In the genomic region with DNA sequence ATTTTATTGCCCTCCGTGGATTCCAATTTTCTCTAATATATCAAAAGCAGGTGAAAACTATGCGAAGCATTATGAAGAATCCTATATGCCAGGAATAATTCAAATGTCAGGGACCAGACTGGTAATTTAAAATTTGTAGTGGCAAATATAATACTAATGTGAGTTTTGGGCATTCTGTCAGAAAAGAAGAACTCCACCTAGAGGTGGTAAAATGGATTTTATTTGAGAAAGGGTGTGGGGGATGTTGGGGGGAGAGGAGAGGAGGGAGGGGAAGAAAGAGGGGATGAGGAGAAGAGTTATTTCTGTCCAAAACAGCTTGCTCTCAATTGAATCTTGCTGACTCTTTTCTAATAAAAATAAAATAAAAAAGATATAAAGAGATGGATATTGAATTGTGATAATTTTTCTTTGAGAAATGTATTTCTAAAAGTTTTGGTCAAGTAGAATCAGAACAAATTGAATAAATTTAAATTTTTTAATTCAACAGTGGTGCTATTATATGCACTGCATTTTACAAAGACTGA, we compare ENCODE assay signal across 1 cellular context.
TF ChIP-seq lines count a peak whose summit lies in the region.

No MANE protein-coding gene starts in this region.

TF ChIP-seq in HCT116, 20 proteins besides CTCF, POLR2A, EP300 and RAD21 (continued from another document):
- TF ChIP-seq, protein P1, sequence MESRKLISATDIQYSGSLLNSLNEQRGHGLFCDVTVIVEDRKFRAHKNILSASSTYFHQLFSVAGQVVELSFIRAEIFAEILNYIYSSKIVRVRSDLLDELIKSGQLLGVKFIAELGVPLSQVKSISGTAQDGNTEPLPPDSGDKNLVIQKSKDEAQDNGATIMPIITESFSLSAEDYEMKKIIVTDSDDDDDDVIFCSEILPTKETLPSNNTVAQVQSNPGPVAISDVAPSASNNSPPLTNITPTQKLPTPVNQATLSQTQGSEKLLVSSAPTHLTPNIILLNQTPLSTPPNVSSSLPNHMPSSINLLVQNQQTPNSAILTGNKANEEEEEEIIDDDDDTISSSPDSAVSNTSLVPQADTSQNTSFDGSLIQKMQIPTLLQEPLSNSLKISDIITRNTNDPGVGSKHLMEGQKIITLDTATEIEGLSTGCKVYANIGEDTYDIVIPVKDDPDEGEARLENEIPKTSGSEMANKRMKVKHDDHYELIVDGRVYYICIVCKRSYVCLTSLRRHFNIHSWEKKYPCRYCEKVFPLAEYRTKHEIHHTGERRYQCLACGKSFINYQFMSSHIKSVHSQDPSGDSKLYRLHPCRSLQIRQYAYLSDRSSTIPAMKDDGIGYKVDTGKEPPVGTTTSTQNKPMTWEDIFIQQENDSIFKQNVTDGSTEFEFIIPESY (IDR thresholded peaks at IDR 0.05; ENCODE audit: extremely low read depth, insufficient replicate concordance, low read length), result no peak
- TF ChIP-seq YY1 (IDR thresholded peaks at IDR 0.05; ENCODE audit: extremely low read depth, insufficient replicate concordance, low read depth, low read length) (no peak), FOSL1 (IDR thresholded peaks at IDR 0.05; ENCODE audit: low read depth) (no peak), EZH2 (IDR thresholded peaks at IDR 0.05) (no peak), SIN3A (IDR thresholded peaks at IDR 0.05; ENCODE audit: low read depth) (no peak)
- TF ChIP-seq, protein P2, sequence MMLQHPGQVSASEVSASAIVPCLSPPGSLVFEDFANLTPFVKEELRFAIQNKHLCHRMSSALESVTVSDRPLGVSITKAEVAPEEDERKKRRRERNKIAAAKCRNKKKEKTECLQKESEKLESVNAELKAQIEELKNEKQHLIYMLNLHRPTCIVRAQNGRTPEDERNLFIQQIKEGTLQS (IDR thresholded peaks at IDR 0.05), result no peak
